Comparison of ENCODE assay signal across 28 cellular contexts in genomic region chr20:44131704-44132103, GRCh38. TPM values are rescaled to one million over a fixed set of nuclear protein-coding genes. Genes with fewer than 3 reads are reported as not detected.
"Had no signal": no experiment of that assay in that cellular context is flagged by ENCODE, and none has a peak within 500 bp of the region (broad histone marks: within the 10 kb centered on the region; RNA-seq: fewer than 3 reads in every experiment).

No MANE protein-coding gene starts in this region.

- H3K4me3 ChIP-seq: SJCRH30 had no signal

- H3K9me3 ChIP-seq: SJCRH30 had no signal

- ATAC-seq: activated CD8-positive, alpha-beta T cell treated with anti-CD3 and anti-CD28 coated beads, Interleukin-2, amount 10 ng/mL, durations not matched to agents 7 days and 5 days; T-helper 17 cell; WTC11 had no signal

- H3K27ac ChIP-seq: KMS-11, SJCRH30 had no signal

- DNase-seq: activated CD4-positive, alpha-beta T cell treated with anti-CD3 and anti-CD28 coated beads for 48 hours; activated CD4-positive, alpha-beta T cell treated with anti-CD3 and anti-CD28 coated beads, Interleukin-2, amount 50 U/mL, for 4 hours; activated CD4-positive, CD25-positive, alpha-beta regulatory T cell treated with anti-CD3 and anti-CD28 coated beads, Interleukin-2, amount 50 U/mL, for 72 hours; activated CD8-positive, alpha-beta memory T cell treated with anti-CD3 and anti-CD28 coated beads, Interleukin-2, amount 50 U/mL, for 48 hours; activated CD8-positive, alpha-beta T cell treated with anti-CD3 and anti-CD28 coated beads, Interleukin-2, amount 10 ng/mL, durations not matched to agents 7 days and 5 days; activated gamma-delta T cell; activated naive CD4-positive, alpha-beta T cell treated with anti-CD3 and anti-CD28 coated beads for 36 hours; activated T-cell treated with anti-CD3 and anti-CD28 coated beads, Interleukin-2, amount 50 U/mL, for 1 hour; amygdala; caudate nucleus; NCI-H1092; NCI-H1417 treated with DMSO at 0.1 percent for 48 hours; NCI-H1694; NCI-H2029; NCI-H2107; NCI-H2171 treated with DMSO at 0.1 percent for 48 hours; NCI-H345; NCI-H510A; NCI-H526 treated with DMSO at 0.1 percent for 48 hours; NCI-H82; Right ventricle myocardium superior; RPMI8226; SJCRH30; T-helper 17 cell; T-helper 9 cell had no signal

- H3K36me3 ChIP-seq: SJCRH30 had no signal

- H3K27me3 ChIP-seq: SJCRH30 had no signal

RNA-seq across cellular contexts. Expression of gene JPH2, which starts 55.3 kb away (rescaled TPM):
- total RNA-seq: activated naive CD4-positive, alpha-beta T cell treated with anti-CD3 and anti-CD28 coated beads for 36 hours; OCI-LY7; T-helper 17 cell had no signal
